In genomic region chr3:136366289-136366688, GRCh38 we compare ENCODE assay signal across 21 cellular contexts.
A peak's percentile ranks its signal among the peaks of the same experiment; 100 is the strongest.
DNase-seq lines count a peak whose midpoint lies in the region; ATAC-seq and TF ChIP-seq lines count a peak whose summit lies in the region.
"Had no signal": no experiment of that assay in that cellular context is flagged by ENCODE, and none has a peak within 500 bp of the region (broad histone marks: within the 10 kb centered on the region; RNA-seq: fewer than 3 reads in every experiment).

No MANE protein-coding gene starts in this region.

- no peak for ATAC-seq in GM19397 (IDR thresholded peaks at IDR 0.05; ENCODE audit: unreplicated experiment)
- no peak for ATAC-seq in HG02840 (IDR thresholded peaks at IDR 0.05; ENCODE audit: low FRiP score, unreplicated experiment)
- ATAC-seq: CD8-positive, alpha-beta T cell; heart right ventricle had no signal

- no peaks in the 10 kb centered on the region; the same call in 1 of the 2 replicates for H3K36me3 ChIP-seq in Caco-2 (ENCODE audit: control insufficient read depth, insufficient read depth, low read length)

- no peaks in the 10 kb centered on the region for H3K4me1 ChIP-seq in Caco-2
- H3K4me1 ChIP-seq: heart right ventricle, sigmoid colon, tibial nerve had no signal

- no peaks in the 10 kb centered on the region for H3K27me3 Mint-ChIP-seq in Caco-2 (ENCODE audit: insufficient read depth, unreplicated experiment)
- H3K27me3 Mint-ChIP-seq: activated CD4-positive, alpha-beta T cell treated with anti-CD3 and anti-CD28 coated beads, Interleukin-2, amount 10 ng/mL, durations not matched to agents 24 days and 14 days; activated naive CD8-positive, alpha-beta T cell had no signal

- H3K4me3 ChIP-seq in Caco-2 (ENCODE audit: low read depth, low read length) = no peak overlapping the region
- H3K4me3 ChIP-seq: heart right ventricle, sigmoid colon, tibial nerve had no signal

- H3K27me3 ChIP-seq in Caco-2 (replicated peaks; ENCODE audit: control insufficient read depth, insufficient read depth, low read length) = no peaks in the 10 kb centered on the region
- H3K27me3 ChIP-seq: heart right ventricle, sigmoid colon, tibial nerve had no signal

- intact Hi-C loops in Caco-2 (cut with micrococcal nuclease; ENCODE audit: unreplicated experiment) = no loop called here

- no peak overlapping the region for H3K4me3 Mint-ChIP-seq in Caco-2 (ENCODE audit: unreplicated experiment)
- H3K4me3 Mint-ChIP-seq: activated CD4-positive, alpha-beta T cell treated with anti-CD3 and anti-CD28 coated beads, Interleukin-2, amount 10 ng/mL, durations not matched to agents 24 days and 14 days; activated naive CD8-positive, alpha-beta T cell; CD8-positive, alpha-beta T cell; endodermal cell had no signal

- no peak overlapping the region for H3K27ac Mint-ChIP-seq in Caco-2 (ENCODE audit: unreplicated experiment)
- H3K27ac Mint-ChIP-seq: activated CD4-positive, alpha-beta T cell treated with anti-CD3 and anti-CD28 coated beads, Interleukin-2, amount 10 ng/mL, durations not matched to agents 24 days and 14 days; CD8-positive, alpha-beta T cell; endodermal cell had no signal

- H3K9me3 ChIP-seq in Caco-2 = no peaks in the 10 kb centered on the region
- H3K9me3 ChIP-seq: heart right ventricle, sigmoid colon, SK-N-SH, tibial nerve had no signal

- POLR2A ChIA-PET in Caco-2 (lab: Charles Lee) = no interaction called here

- DNase-seq in NCI-H1436 (lab: John Stamatoyannopoulos, UW) = peak; percentile 7
- DNase-seq in NCI-H1436 treated with DMSO at 0.1 percent for 48 hours (lab: John Stamatoyannopoulos, UW) = no peak
- DNase-seq in NCI-H2171 (lab: John Stamatoyannopoulos, UW) = peak; percentile 15
- DNase-seq in dedifferentiated amniotic fluid mesenchymal stem cell (ENCODE audit: extremely low spot score) = peak; percentile 30
- DNase-seq in stromal cell of bone marrow (ENCODE audit: low read depth) = peak; percentile 38
- DNase-seq in Caco-2 = no peak
- DNase-seq: activated CD4-positive, alpha-beta T cell treated with anti-CD3 and anti-CD28 coated beads, Interleukin-2, amount 10 ng/mL, durations not matched to agents 24 days and 14 days; activated T-cell treated with anti-CD3 and anti-CD28 coated beads for 4 hours; caudate nucleus; CD8-positive, alpha-beta T cell; EL; endodermal cell; H7; heart right ventricle; kidney; sigmoid colon; SK-N-SH had no signal

- no peaks in the 10 kb centered on the region for H3K9me3 Mint-ChIP-seq in Caco-2 (ENCODE audit: unreplicated experiment)
- H3K9me3 Mint-ChIP-seq: activated CD4-positive, alpha-beta T cell treated with anti-CD3 and anti-CD28 coated beads, Interleukin-2, amount 10 ng/mL, durations not matched to agents 24 days and 14 days; CD8-positive, alpha-beta T cell had no signal

- no peaks in the 10 kb centered on the region for H3K4me1 Mint-ChIP-seq in Caco-2 (ENCODE audit: low read depth, unreplicated experiment)
- H3K4me1 Mint-ChIP-seq: activated CD4-positive, alpha-beta T cell treated with anti-CD3 and anti-CD28 coated beads, Interleukin-2, amount 10 ng/mL, durations not matched to agents 24 days and 14 days had no signal

- peaks cover 16% of the 10 kb centered on the region for H3K36me3 Mint-ChIP-seq in Caco-2 (ENCODE audit: insufficient read depth, unreplicated experiment)

- CTCF ChIA-PET in Caco-2 (lab: Charles Lee) = interaction anchor here (0.5 to 0.7 kb wide), 2 partner anchors 287 to 290 kb away, joined by 3 to 4 read pairs; no protein-coding TSS in a partner anchor

- TF ChIP-seq CTCF in Caco-2 (IDR thresholded peaks at IDR 0.05; ENCODE audit: insufficient read depth in 1 of 2, low read depth in 1 of 2, low read length in 1 of 2, severe bottlenecking in 1 of 2, unreplicated experiment in 1 of 2) = no peak

- BruUV-seq in Caco-2 (replicated peaks; lab: Mats Ljungman, UMichigan) = no TSS peak

Comparison
In these comparisons a context has a peak if more than half of its experiments do, and no peak if none do; other contexts are left out.
1. DNase-seq: peak in NCI-H1436 (single experiment), NCI-H2171 (single experiment), dedifferentiated amniotic fluid mesenchymal stem cell (single experiment) and stromal cell of bone marrow (single experiment); none in NCI-H1436 treated with DMSO at 0.1 percent for 48 hours (single experiment) and Caco-2 (0 of 2).